ENCODE assay signal across 8 cellular contexts in genomic region chr4:153152453-153153338, GRCh38. TPM values are rescaled to one million over a fixed set of nuclear protein-coding genes. Genes with fewer than 3 reads are reported as not detected.
DNase-seq lines count a peak whose midpoint lies in the region; ATAC-seq and TF ChIP-seq lines count a peak whose summit lies in the region.

No MANE protein-coding gene starts in this region.

- H3K36me3 ChIP-seq in GM06990 (ENCODE audit: control insufficient read depth, insufficient read depth, low read length) = no peaks in the 10 kb centered on the region
- no peaks in the 10 kb centered on the region for H3K36me3 ChIP-seq in liver (ENCODE audit: control insufficient read depth in 4 of 4, insufficient read depth in 3 of 4, low read depth in 1 of 4, low read length in 3 of 4)

- WGBS in liver = 2% methylated on average over 45 of the region's 45 CpGs

- DNase-seq in GM06990 (ENCODE audit: extremely low read depth, insufficient read length) (peak; percentile 19), NCI-H2081 (lab: John Stamatoyannopoulos, UW) (peak; percentile 36 to 64), cerebellum (ENCODE audit: low spot score) (peak; percentile 42), GF-D8 (lab: John Stamatoyannopoulos, UW) (no peak)
- peak; percentile 60 to 69 for DNase-seq in activated CD4-positive, alpha-beta T cell treated with anti-CD3 and anti-CD28 coated beads for 24 hours (ENCODE audit: low read depth in 2 of 2)
- peak; percentile 61 to 68 for DNase-seq in stimulated activated CD4-positive, alpha-beta T cell treated with anti-CD3 and anti-CD28 coated beads, Interleukin-4, amount 100 ng/mL, for 4 hours

- ATAC-seq in HG02798 (IDR thresholded peaks at IDR 0.05; ENCODE audit: poor library complexity, unreplicated experiment) = peak; percentile 19

- no peaks in the 10 kb centered on the region for H3K9me3 ChIP-seq in liver (ENCODE audit: control insufficient read depth in 4 of 4, low read length in 3 of 4)

- TF ChIP-seq CTCF in GM06990 (IDR thresholded peaks at IDR 0.05; ENCODE audit: insufficient read depth, low read length, poor library complexity, severe bottlenecking) (no peak), liver (IDR thresholded peaks at IDR 0.05; ENCODE audit: low read depth, low read length, missing input control) (no peak)

- peaks cover 3 to 23% (median 19%) of the 10 kb centered on the region in 4 donors for H3K4me1 ChIP-seq in liver (ENCODE audit: control insufficient read depth in 4 of 4, insufficient read depth in 4 of 4, low read length in 3 of 4)

- H3K27ac ChIP-seq in liver (ENCODE audit: low read depth in 1 of 2, low read length in 2 of 2) = no peak overlapping the region

- peak overlapping the region; percentile 54 for H3K4me3 ChIP-seq in GM06990 (replicated peaks; ENCODE audit: low read depth, low read length)
- peak overlapping the region; percentile 2 to 52 (median 32) for H3K4me3 ChIP-seq in liver (ENCODE audit: low read depth in 1 of 3, low read length in 3 of 3)

- no peak overlapping the region for H3K9ac ChIP-seq in liver (ENCODE audit: low read depth in 1 of 2, low read length in 2 of 2)

- no peak for TF ChIP-seq RAD21 in liver (IDR thresholded peaks at IDR 0.05)

- H3K27me3 ChIP-seq in GM06990 (replicated peaks; ENCODE audit: control insufficient read depth, insufficient read depth, low read length) (no peaks in the 10 kb centered on the region), liver (ENCODE audit: control insufficient read depth in 4 of 4, insufficient read depth in 4 of 4, low read length in 3 of 4) (peaks cover 0 to 7% (median 3%) of the 10 kb centered on the region in 4 donors)

TF ChIP-seq in liver, 16 proteins besides CTCF, POLR2A, EP300 and RAD21:
- TF ChIP-seq RXRA (IDR thresholded peaks at IDR 0.05) (no peak), REST (IDR thresholded peaks at IDR 0.05) (no peak), SP1 (IDR thresholded peaks at IDR 0.05) (no peak), JUND (IDR thresholded peaks at IDR 0.05) (no peak), HNF4A (conservative IDR thresholded peaks at IDR 0.05) (no peak), YY1 (IDR thresholded peaks at IDR 0.05) (no peak), FOXA1 (IDR thresholded peaks at IDR 0.05) (no peak), TAF1 (conservative IDR thresholded peaks at IDR 0.05) (no peak), NR2F2 (IDR thresholded peaks at IDR 0.05) (no peak), FOXA2 (IDR thresholded peaks at IDR 0.05) (no peak), EGR1 (IDR thresholded peaks at IDR 0.05; ENCODE audit: low read depth in 2 of 2) (no peak), HNF4G (IDR thresholded peaks at IDR 0.05) (no peak)
- TF ChIP-seq, protein P1, sequence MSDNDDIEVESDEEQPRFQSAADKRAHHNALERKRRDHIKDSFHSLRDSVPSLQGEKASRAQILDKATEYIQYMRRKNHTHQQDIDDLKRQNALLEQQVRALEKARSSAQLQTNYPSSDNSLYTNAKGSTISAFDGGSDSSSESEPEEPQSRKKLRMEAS (IDR thresholded peaks at IDR 0.05) = no peak
- TF ChIP-seq, protein P2, sequence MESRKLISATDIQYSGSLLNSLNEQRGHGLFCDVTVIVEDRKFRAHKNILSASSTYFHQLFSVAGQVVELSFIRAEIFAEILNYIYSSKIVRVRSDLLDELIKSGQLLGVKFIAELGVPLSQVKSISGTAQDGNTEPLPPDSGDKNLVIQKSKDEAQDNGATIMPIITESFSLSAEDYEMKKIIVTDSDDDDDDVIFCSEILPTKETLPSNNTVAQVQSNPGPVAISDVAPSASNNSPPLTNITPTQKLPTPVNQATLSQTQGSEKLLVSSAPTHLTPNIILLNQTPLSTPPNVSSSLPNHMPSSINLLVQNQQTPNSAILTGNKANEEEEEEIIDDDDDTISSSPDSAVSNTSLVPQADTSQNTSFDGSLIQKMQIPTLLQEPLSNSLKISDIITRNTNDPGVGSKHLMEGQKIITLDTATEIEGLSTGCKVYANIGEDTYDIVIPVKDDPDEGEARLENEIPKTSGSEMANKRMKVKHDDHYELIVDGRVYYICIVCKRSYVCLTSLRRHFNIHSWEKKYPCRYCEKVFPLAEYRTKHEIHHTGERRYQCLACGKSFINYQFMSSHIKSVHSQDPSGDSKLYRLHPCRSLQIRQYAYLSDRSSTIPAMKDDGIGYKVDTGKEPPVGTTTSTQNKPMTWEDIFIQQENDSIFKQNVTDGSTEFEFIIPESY (IDR thresholded peaks at IDR 0.05) = no peak
- TF ChIP-seq, protein P3, sequence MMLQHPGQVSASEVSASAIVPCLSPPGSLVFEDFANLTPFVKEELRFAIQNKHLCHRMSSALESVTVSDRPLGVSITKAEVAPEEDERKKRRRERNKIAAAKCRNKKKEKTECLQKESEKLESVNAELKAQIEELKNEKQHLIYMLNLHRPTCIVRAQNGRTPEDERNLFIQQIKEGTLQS (IDR thresholded peaks at IDR 0.05) = no peak

RNA-seq across cellular contexts. Expression of gene TRIM2, which starts 51.5 kb away (rescaled TPM):
- total RNA-seq in cerebellum (440 TPM), liver (10 to 100 TPM; 13.4 to 15.5 TPM)
- 1 to 10 TPM; 3.4 to 4.4 TPM for polyA plus RNA-seq in liver

Comparison
In these comparisons a context has a peak if more than half of its experiments do, and no peak if none do; other contexts are left out.
1. RNA of gene TRIM2, which starts 51.5 kb away (total RNA-seq): 440 TPM in cerebellum (single experiment); 13.4 to 15.5 TPM in liver; every median in the first group is over 10 times any median in the second.